Comparison of ENCODE assay signal across 8 cellular contexts in genomic region chr9:137590123-137590468, GRCh38. TPM values are rescaled to one million over a fixed set of nuclear protein-coding genes. Genes with fewer than 3 reads are reported as not detected.
DNase-seq lines count a peak whose midpoint lies in the region; ATAC-seq and TF ChIP-seq lines count a peak whose summit lies in the region.

No MANE protein-coding gene starts in this region.

- H3K36me3 ChIP-seq in BE2C (peaks cover 27% of the 10 kb centered on the region), HCT116 (ENCODE audit: control insufficient read depth in 1 of 2, insufficient read depth in 2 of 2, low read length in 2 of 2) (peaks cover 27 to 36% of the 10 kb centered on the region in 2 experiments; a peak in 3 of 4 replicates), mesodermal cell (ENCODE audit: control insufficient read depth, insufficient read depth, low read length) (peaks cover 37% of the 10 kb centered on the region)

- 1% methylated on average over 22 to 23 of the region's 61 CpGs for WGBS in mesodermal cell (ENCODE audit: insufficient coverage in 2 of 2), 2 experiments

- RAD21 ChIA-PET in HCT116 (lab: Charles Lee; ENCODE audit: low non-redundant PET in 1 of 2, low total read pairs in 2 of 2, uncharacterized antibody in 2 of 2, unreplicated experiment in 2 of 2) = no interaction called here

- no TSS peak for BruUV-seq in HCT116 (replicated peaks; lab: Mats Ljungman, UMichigan)

- CTCF ChIA-PET in HCT116 (lab: Charles Lee) = interaction anchor here (0.8 to 2.0 kb wide), 3 partner anchors 10 to 83 kb away, joined by 3 to 11 read pairs (median 4); partner anchors contain the start of genes ARRDC1 and DPH7

- ATAC-seq in HCT116 (peak; percentile 28), HG03139 (IDR thresholded peaks at IDR 0.05; ENCODE audit: unreplicated experiment) (no peak), HG02763 (IDR thresholded peaks at IDR 0.05; ENCODE audit: unreplicated experiment) (no peak), HG02623 (IDR thresholded peaks at IDR 0.05; ENCODE audit: unreplicated experiment) (no peak)

- no peak for DNase-seq in BE2C
- DNase-seq in HCT116 (ENCODE audit: low read depth, low spot score) = no peak
- no peak for DNase-seq in astrocyte of the spinal cord (ENCODE audit: low read depth, low spot score)
- no peak for DNase-seq in activated CD4-positive, alpha-beta T cell treated with anti-CD3 and anti-CD28 coated beads for 1 hour

- TF ChIP-seq CTCF in BE2C (IDR thresholded peaks at IDR 0.05; ENCODE audit: low read depth, low read length) (no peak), HCT116 (IDR thresholded peaks at IDR 0.05 in 2 of 3, conservative IDR thresholded peaks at IDR 0.05 in 1 of 3; ENCODE audit: borderline replicate concordance in 1 of 3, insufficient read depth in 1 of 3, low read depth in 2 of 3, low read length in 2 of 3) (no peak), astrocyte of the spinal cord (IDR thresholded peaks at IDR 0.05; ENCODE audit: low read depth, low read length) (no peak)

- no peaks in the 10 kb centered on the region for H3K9me2 ChIP-seq in HCT116 (ENCODE audit: insufficient read depth)

- POLR2A ChIA-PET in HCT116 (lab: Charles Lee) = interaction anchor here (1.0 to 1.5 kb wide), 3 partner anchors 13 to 503 kb away, joined by 3 to 6 read pairs (median 4); partner anchors contain the start of genes ARRDC1 and MAN1B1

- no peaks in the 10 kb centered on the region for H4K20me1 ChIP-seq in HCT116 (ENCODE audit: insufficient read depth)

- no peak overlapping the region for H2AFZ ChIP-seq in HCT116 (ENCODE audit: low read depth, low read length, poor library complexity, severe bottlenecking)

- peak overlapping the region; percentile 72 for H3K4me3 ChIP-seq in BE2C (ENCODE audit: low read depth, low read length)
- H3K4me3 ChIP-seq in HCT116 (replicated peaks in 1 of 2; ENCODE audit: low read depth in 1 of 2, low read length in 2 of 2) = peak overlapping the region; percentile 80 to 91; a peak in 3 of 4 replicates
- peak overlapping the region; percentile 55 for H3K4me3 ChIP-seq in astrocyte of the spinal cord (ENCODE audit: low read depth, low read length)
- peak overlapping the region; percentile 64 for H3K4me3 ChIP-seq in mesodermal cell (ENCODE audit: extremely low read depth, insufficient read depth, low read length, poor library complexity, severe bottlenecking)

- peaks cover 47% of the 10 kb centered on the region for H3K79me2 ChIP-seq in HCT116 (ENCODE audit: insufficient read depth, low read length)

- H3K9me3 ChIP-seq in BE2C (no peaks in the 10 kb centered on the region), HCT116 (ENCODE audit: control insufficient read depth in 1 of 2, insufficient read depth in 1 of 2, low read depth in 1 of 2, low read length in 2 of 2) (no peaks in the 10 kb centered on the region), mesodermal cell (ENCODE audit: control insufficient read depth, low read length) (no peaks in the 10 kb centered on the region)

- H3K4me2 ChIP-seq in HCT116 (ENCODE audit: low read length) = no peak overlapping the region

- TF ChIP-seq RAD21 in HCT116 (IDR thresholded peaks at IDR 0.05; ENCODE audit: low read depth) = no peak

- H3K4me1 ChIP-seq in BE2C = no peaks in the 10 kb centered on the region
- H3K4me1 ChIP-seq in HCT116 (ENCODE audit: control insufficient read depth in 1 of 2, insufficient read depth in 2 of 2, low read length in 2 of 2) = peaks cover 11 to 20% of the 10 kb centered on the region in 2 experiments; a peak in 2 of 4 replicates
- H3K4me1 ChIP-seq in mesodermal cell (ENCODE audit: control insufficient read depth, insufficient read depth, low read length, poor library complexity, severe bottlenecking) = peaks cover 3% of the 10 kb centered on the region

- TF ChIP-seq POLR2A in HCT116 (IDR thresholded peaks at IDR 0.05; ENCODE audit: borderline replicate concordance, extremely low read depth, insufficient read depth, insufficient read length) = no peak

- H3K9ac ChIP-seq in HCT116 (ENCODE audit: low read length) = peak overlapping the region; percentile 94

- H3K27me3 ChIP-seq in BE2C (no peaks in the 10 kb centered on the region), HCT116 (ENCODE audit: insufficient read depth, low read length) (no peaks in the 10 kb centered on the region)

- peak overlapping the region; percentile 75; the same call in 1 of the 2 replicates for H3K27ac ChIP-seq in HCT116 (ENCODE audit: low read depth, low read length)
- H3K27ac ChIP-seq in mesodermal cell (ENCODE audit: low read depth, low read length, severe bottlenecking) = no peak overlapping the region

- intact Hi-C loops in HCT116 (cut with micrococcal nuclease) = no loop called here

- in situ Hi-C loops in astrocyte of the spinal cord (cut with HindIII; ENCODE audit: low sequenced_read_pairs) = no loop called here

TF ChIP-seq in HCT116, 20 proteins besides CTCF, POLR2A, EP300 and RAD21:
- TF ChIP-seq ATF3 (IDR thresholded peaks at IDR 0.05) = no peak
- peak; percentile 88 for TF ChIP-seq ZFX (IDR thresholded peaks at IDR 0.05)
- no peak for TF ChIP-seq FOSL1 (IDR thresholded peaks at IDR 0.05; ENCODE audit: low read depth)

RNA-seq across cellular contexts. Expression of gene ZMYND19, which starts 0.2 kb away (rescaled TPM):
- polyA plus RNA-seq in BE2C (2012; ENCODE audit: insufficient read depth, insufficient read length, low read depth) = 119 TPM
- total RNA-seq in HCT116 (2021; ENCODE audit: unreplicated experiment) = 57.4 TPM
- 25.0 and 29.7 TPM in 2 replicates for polyA plus RNA-seq in HCT116 (2012)
- 34.4 TPM for polyA plus RNA-seq in mesodermal cell (2013, experiment 1 of 2)
- polyA plus RNA-seq in mesodermal cell (2013, experiment 2 of 2) = 25.8 TPM

RNA-seq across cellular contexts. Expression of gene DPH7, which starts 11.4 kb away (rescaled TPM):
- polyA plus RNA-seq in BE2C (2012; ENCODE audit: insufficient read depth, insufficient read length, low read depth) = 116 TPM
- total RNA-seq in HCT116 (2021; ENCODE audit: unreplicated experiment) = 54.4 TPM
- 38.5 and 39.6 TPM in 2 replicates for polyA plus RNA-seq in HCT116 (2012)
- 27.3 TPM for polyA plus RNA-seq in mesodermal cell (2013, experiment 1 of 2)
- 25.0 TPM for polyA plus RNA-seq in mesodermal cell (2013, experiment 2 of 2)

RNA-seq across cellular contexts. Expression of gene ARRDC1, which starts 15.4 kb away (rescaled TPM):
- polyA plus RNA-seq in BE2C (2012; ENCODE audit: insufficient read depth, insufficient read length, low read depth) = 69.9 TPM
- 82.8 TPM for total RNA-seq in HCT116 (2021; ENCODE audit: unreplicated experiment)
- 85.6 and 96.3 TPM in 2 replicates for polyA plus RNA-seq in HCT116 (2012)
- 17.5 TPM for polyA plus RNA-seq in mesodermal cell (2013, experiment 1 of 2)
- polyA plus RNA-seq in mesodermal cell (2013, experiment 2 of 2) = 12.5 TPM

RNA-seq across cellular contexts. Expression of gene EHMT1, which starts 28.7 kb away (rescaled TPM):
- 130 TPM for polyA plus RNA-seq in BE2C (2012; ENCODE audit: insufficient read depth, insufficient read length, low read depth)
- total RNA-seq in HCT116 (2021; ENCODE audit: unreplicated experiment) = 86.1 TPM
- polyA plus RNA-seq in HCT116 (2012) = 33.9 and 35.5 TPM in 2 replicates
- 49.5 TPM for polyA plus RNA-seq in mesodermal cell (2013, experiment 1 of 2)
- polyA plus RNA-seq in mesodermal cell (2013, experiment 2 of 2) = 46.4 TPM

RNA-seq across cellular contexts. Expression of gene MRPL41, which starts 38.4 kb away (rescaled TPM):
- polyA plus RNA-seq in BE2C (2012; ENCODE audit: insufficient read depth, insufficient read length, low read depth) = 289 TPM
- total RNA-seq in HCT116 (2021; ENCODE audit: unreplicated experiment) = 69.5 TPM
- 54.7 and 61.9 TPM in 2 replicates for polyA plus RNA-seq in HCT116 (2012)
- 35.6 TPM for polyA plus RNA-seq in mesodermal cell (2013, experiment 1 of 2)
- polyA plus RNA-seq in mesodermal cell (2013, experiment 2 of 2) = 28.7 TPM
